Comparison of ENCODE assay signal across 20 cellular contexts in the genomic region with DNA sequence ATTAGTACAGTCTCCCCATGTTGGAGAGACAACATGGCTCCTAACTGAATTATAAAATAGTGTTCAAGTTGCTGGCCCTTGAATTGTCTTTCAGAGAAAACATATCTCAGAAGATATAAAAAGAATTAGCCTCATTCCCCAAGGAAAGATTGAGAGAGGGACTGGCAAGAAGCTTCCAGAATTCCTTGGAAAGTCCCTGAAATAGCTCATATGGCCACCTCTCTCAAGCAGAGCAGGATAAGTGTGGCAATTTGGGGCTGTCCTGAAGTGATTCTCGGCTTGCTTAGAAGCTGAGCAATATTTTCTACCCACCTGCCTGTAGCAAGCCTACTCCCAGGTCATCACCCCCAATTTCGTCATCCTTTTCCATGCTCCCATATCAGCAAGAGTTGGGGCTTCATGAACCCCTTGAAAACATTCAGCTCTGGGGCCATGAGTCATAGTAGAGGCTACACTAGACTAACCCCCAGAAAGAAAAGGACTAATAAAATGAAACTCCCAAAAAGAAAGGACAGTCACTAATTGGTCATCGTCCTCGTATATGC.
"Had no signal": no experiment of that assay in that cellular context is flagged by ENCODE, and none has a peak within 500 bp of the region (broad histone marks: within the 10 kb centered on the region; RNA-seq: fewer than 3 reads in every experiment).

No MANE protein-coding gene starts in this region.

- H3K36me3 ChIP-seq: pancreas had no signal

- H3K4me3 ChIP-seq: body of pancreas, pancreas, skin epidermis had no signal

- H3K27ac ChIP-seq: body of pancreas, foreskin keratinocyte, pancreas had no signal

- ATAC-seq: body of pancreas; foreskin keratinocyte; pancreas; stimulated activated naive B cell treated with anti-CD40 and anti-IgM and Interleukin-4, amounts not matched to agents 10 μg/mL and 1 μg/mL and 100 μg/mL, for 72 hours; T-helper 17 cell; WTC11 had no signal

- H3K27me3 ChIP-seq: body of pancreas, foreskin keratinocyte, pancreas had no signal

- H3K9me3 ChIP-seq: body of pancreas, pancreas had no signal

- H3K4me1 ChIP-seq: body of pancreas, foreskin keratinocyte, pancreas had no signal

- DNase-seq: activated CD4-positive, alpha-beta memory T cell treated with anti-CD3 and anti-CD28 coated beads, Interleukin-2, amount 10 ng/mL, durations not matched to agents 7 days and 5 days; activated CD4-positive, alpha-beta T cell treated with anti-CD3 and anti-CD28 coated beads for 4 hours; activated effector memory CD4-positive, alpha-beta T cell treated with Interleukin-2 at 50 U/mL for 16 hours; activated T-cell treated with anti-CD3 and anti-CD28 coated beads, Interleukin-2, amount 50 U/mL, for 24 hours; body of pancreas; central memory CD4-positive, alpha-beta T cell; cortex of kidney; effector CD4-positive, alpha-beta T cell; foreskin keratinocyte; immature natural killer cell; naive B cell; pancreas; retina; stimulated activated CD4-positive, alpha-beta T cell treated with anti-CD3 and anti-CD28 coated beads, Interleukin-15, amount 100 ng/mL, for 24 hours; stimulated activated CD4-positive, alpha-beta T cell treated with anti-CD3 and anti-CD28 coated beads, Interleukin-4, amount 100 ng/mL, for 1 hour; stimulated activated naive B cell treated with anti-CD40 and anti-IgM and Interleukin-4, amounts not matched to agents 10 μg/mL and 1 μg/mL and 100 μg/mL, for 72 hours; substantia nigra; T-helper 17 cell had no signal
